Comparison of ENCODE assay signal across 8 cellular contexts in genomic region chr5:141960449-141961323, GRCh38. TPM values are rescaled to one million over a fixed set of nuclear protein-coding genes. Genes with fewer than 3 reads are reported as not detected.
DNase-seq lines count a peak whose midpoint lies in the region; FAIRE-seq and TF ChIP-seq lines count a peak whose summit lies in the region.

No MANE protein-coding gene starts in this region.

- no peaks in the 10 kb centered on the region for H3K36me3 Mint-ChIP-seq in type B pancreatic cell

- no peak overlapping the region for H4K8ac ChIP-seq in trophoblast cell (ENCODE audit: low read depth, low read length)

- H3K27me3 ChIP-seq in GM06990 (replicated peaks; ENCODE audit: control insufficient read depth, insufficient read depth, low read length) (no peaks in the 10 kb centered on the region), Loucy (ENCODE audit: insufficient read depth, low read length, poor library complexity, severe bottlenecking) (no peaks in the 10 kb centered on the region), trophoblast cell (ENCODE audit: insufficient read depth, low read length) (no peaks in the 10 kb centered on the region)

- H3K9me2 ChIP-seq in Loucy (replicated peaks; ENCODE audit: low read depth, low read length), result no peaks in the 10 kb centered on the region

- H4K91ac ChIP-seq in trophoblast cell (ENCODE audit: low read depth, low read length), result no peak overlapping the region

- no peak overlapping the region for H4K12ac ChIP-seq in trophoblast cell (ENCODE audit: low read depth, low read length)

- peak; percentile 71 for DNase-seq in GM06990 (ENCODE audit: extremely low read depth, insufficient read length)
- DNase-seq in HCEC 1CT, result peak; percentile 75
- DNase-seq in SIG-M5 (lab: John Stamatoyannopoulos, UW), result peak; percentile 71
- peak; percentile 85 for DNase-seq in activated effector memory CD4-positive, alpha-beta T cell treated with Interleukin-2 at 50 U/mL for 16 hours
- DNase-seq in frontal cortex (ENCODE audit: low spot score in 2 of 2), result peak; percentile 68 to 81
- peak; percentile 75 to 97 for DNase-seq in trophoblast cell
- peak; percentile 85 for DNase-seq in type B pancreatic cell (ENCODE audit: extremely low spot score, unreplicated experiment)

- H3K4me1 ChIP-seq in Loucy (ENCODE audit: insufficient read depth, low read length, poor library complexity, severe bottlenecking) (peaks cover 38% of the 10 kb centered on the region), trophoblast cell (ENCODE audit: control insufficient read depth in 1 of 2, insufficient read depth in 2 of 2, low read length in 2 of 2) (no peaks in the 10 kb centered on the region)

- H2BK12ac ChIP-seq in trophoblast cell (ENCODE audit: low read length), result no peak overlapping the region

- H2AFZ ChIP-seq in Loucy (ENCODE audit: low read length) (peak overlapping the region; percentile 54), trophoblast cell (ENCODE audit: insufficient read depth, low read length, poor library complexity) (no peak overlapping the region)

- H3K14ac ChIP-seq in trophoblast cell (ENCODE audit: low read length), result no peak overlapping the region

- no peak overlapping the region for H3K27ac Mint-ChIP-seq in type B pancreatic cell

- no peak for FAIRE-seq in frontal cortex (lab: Jason Lieb, UNC)

- peak; percentile 86 for TF ChIP-seq CTCF in GM06990 (IDR thresholded peaks at IDR 0.05; ENCODE audit: insufficient read depth, low read length, poor library complexity, severe bottlenecking)
- TF ChIP-seq CTCF in Loucy (conservative IDR thresholded peaks at IDR 0.05; ENCODE audit: low read length), result peak; percentile 83
- TF ChIP-seq CTCF in type B pancreatic cell (conservative IDR thresholded peaks at IDR 0.05), result peak; percentile 95

- no peak overlapping the region for H3K4ac ChIP-seq in trophoblast cell (ENCODE audit: low read depth, low read length)

- no peak overlapping the region for H3K27ac ChIP-seq in trophoblast cell (ENCODE audit: low read depth, low read length)

- H3F3A ChIP-seq in Loucy (ENCODE audit: low read depth), result no peaks in the 10 kb centered on the region

- no peak overlapping the region for H2BK120ac ChIP-seq in trophoblast cell (ENCODE audit: insufficient read depth, low read length, poor library complexity)

- H3K9ac ChIP-seq in Loucy (ENCODE audit: low read depth, low read length, poor library complexity, severe bottlenecking) (peak overlapping the region; percentile 39), trophoblast cell (ENCODE audit: low read length) (no peak overlapping the region)

- no peak overlapping the region for H3K23ac ChIP-seq in trophoblast cell (ENCODE audit: low read length)

- H3K36me3 ChIP-seq in GM06990 (ENCODE audit: control insufficient read depth, insufficient read depth, low read length) (no peaks in the 10 kb centered on the region), Loucy (ENCODE audit: insufficient read depth, low read length) (no peaks in the 10 kb centered on the region), trophoblast cell (ENCODE audit: control insufficient read depth in 1 of 2, insufficient read depth in 2 of 2, low read length in 2 of 2) (no peaks in the 10 kb centered on the region)

- no CpG with 5 or more reads among the region's 14 CpGs for WGBS in trophoblast cell (ENCODE audit: extremely low coverage, insufficient coverage, insufficient read length)

- peak overlapping the region; percentile 22 for H3K4me3 Mint-ChIP-seq in type B pancreatic cell

- peaks cover 4% of the 10 kb centered on the region for H3K27me3 Mint-ChIP-seq in type B pancreatic cell

- H3K4me3 ChIP-seq in GM06990 (replicated peaks; ENCODE audit: low read depth, low read length), result no peak overlapping the region
- H3K4me3 ChIP-seq in Loucy (ENCODE audit: low read length, poor library complexity, severe bottlenecking), result peak overlapping the region; percentile 18
- H3K4me3 ChIP-seq in trophoblast cell (ENCODE audit: low read depth, low read length), result no peak overlapping the region

- H3K79me2 ChIP-seq in Loucy (ENCODE audit: insufficient read depth, low read length) (no peaks in the 10 kb centered on the region), trophoblast cell (ENCODE audit: control insufficient read depth, insufficient read depth, low read length, poor library complexity) (no peaks in the 10 kb centered on the region)

- H3K4me2 ChIP-seq in Loucy (ENCODE audit: low read depth, low read length, poor library complexity, severe bottlenecking) (peak overlapping the region; percentile 51), trophoblast cell (ENCODE audit: low read length) (peak overlapping the region; percentile 31)

- H2BK5ac ChIP-seq in trophoblast cell (ENCODE audit: low read depth, low read length, poor library complexity), result no peak overlapping the region

- no peaks in the 10 kb centered on the region for H4K20me1 ChIP-seq in Loucy (ENCODE audit: insufficient read depth, low read length, poor library complexity, severe bottlenecking)

- H2AK5ac ChIP-seq in trophoblast cell (ENCODE audit: low read length), result no peak overlapping the region

- no peaks in the 10 kb centered on the region for H3K79me1 ChIP-seq in trophoblast cell (ENCODE audit: low read length)

- H3K9me3 Mint-ChIP-seq in type B pancreatic cell, result no peaks in the 10 kb centered on the region

- H3K9me3 ChIP-seq in Loucy (ENCODE audit: insufficient read depth, low read depth, low read length) (no peaks in the 10 kb centered on the region), trophoblast cell (ENCODE audit: insufficient read depth, low read depth, low read length) (peaks cover 2% of the 10 kb centered on the region)

- H3K4me1 Mint-ChIP-seq in type B pancreatic cell (ENCODE audit: unreplicated experiment), result peaks cover 10% of the 10 kb centered on the region

- no peak overlapping the region for H3K18ac ChIP-seq in trophoblast cell (ENCODE audit: low read length)

RNA-seq across cellular contexts. Expression of gene PCDH12, which starts 2.7 kb away (rescaled TPM):
- 2.4 TPM for total RNA-seq in frontal cortex
- polyA plus RNA-seq in trophoblast cell (2013), result 0.03 and 0.07 TPM in 2 replicates
- total RNA-seq in type B pancreatic cell (ENCODE audit: low replicate concordance), result not detected in 2 replicates

RNA-seq across cellular contexts. Expression of gene RNF14, which starts 8.2 kb away (rescaled TPM):
- total RNA-seq in frontal cortex (75.0 TPM), type B pancreatic cell (ENCODE audit: low replicate concordance) (39.8 and 59.2 TPM in 2 replicates)
- polyA plus RNA-seq in trophoblast cell (2013), result 40.5 and 44.8 TPM in 2 replicates

RNA-seq across cellular contexts. Expression of gene DELE1, which starts 37.0 kb away (rescaled TPM):
- total RNA-seq in frontal cortex, result 30.6 TPM
- 20.0 and 20.3 TPM in 2 replicates for polyA plus RNA-seq in trophoblast cell (2013)
- 45.7 and 67.9 TPM in 2 replicates for total RNA-seq in type B pancreatic cell (ENCODE audit: low replicate concordance)

RNA-seq across cellular contexts. Expression of gene GNPDA1, which starts 52.1 kb away (rescaled TPM):
- total RNA-seq in frontal cortex (16.3 TPM), type B pancreatic cell (ENCODE audit: low replicate concordance) (41.3 and 50.4 TPM in 2 replicates)
- polyA plus RNA-seq in trophoblast cell (2013), result 30.3 and 31.0 TPM in 2 replicates
